12 cellular contexts compared by ENCODE assay signal in genomic region chr1:169491845-169492281, GRCh38. TPM values are rescaled to one million over a fixed set of nuclear protein-coding genes. Genes with fewer than 3 reads are reported as not detected.
A peak's percentile ranks its signal among the peaks of the same experiment; 100 is the strongest.
DNase-seq lines count a peak whose midpoint lies in the region; ATAC-seq and TF ChIP-seq lines count a peak whose summit lies in the region.
"Had no signal": no experiment of that assay in that cellular context is flagged by ENCODE, and none has a peak within 500 bp of the region (broad histone marks: within the 10 kb centered on the region; RNA-seq: fewer than 3 reads in every experiment).

No MANE protein-coding gene starts in this region.

- H3K27ac ChIP-seq in GM23248 (peak overlapping the region; percentile 34; the same call in 1 of the 2 replicates), transverse colon (no peak overlapping the region), substantia nigra (ENCODE audit: low read depth, low read length, poor library complexity, severe bottlenecking) (no peak overlapping the region)

- H3K4me3 ChIP-seq in GM23248: no peak overlapping the region
- H3K4me3 ChIP-seq in transverse colon: no peak overlapping the region

- no peak overlapping the region for H2AFZ ChIP-seq in GM23248

- H3F3A ChIP-seq in GM23248 (ENCODE audit: insufficient read depth): peaks cover 14% of the 10 kb centered on the region

- H3K9ac ChIP-seq in GM23248: no peak overlapping the region

- intact Hi-C loops in sciatic nerve (cut with DNase I): no loop called here
- intact Hi-C loops in transverse colon (cut with DNase I; ENCODE audit: low total_unique reads): loop anchor here (5.0 kb wide), 1 partner anchor 620 kb away; no protein-coding TSS in a partner anchor

- no peak overlapping the region for H3K4me2 ChIP-seq in GM23248 (ENCODE audit: unreplicated experiment)

- no peak for TF ChIP-seq CTCF in transverse colon (IDR thresholded peaks at IDR 0.05)

- DNase-seq in GM23248: peak; percentile 80
- DNase-seq in LHCN-M2 (ENCODE audit: low read depth): peak; percentile 38
- no peak for DNase-seq in sciatic nerve (ENCODE audit: low spot score)
- DNase-seq in NCI-H1105 treated with DMSO at 0.1 percent for 48 hours (lab: John Stamatoyannopoulos, UW): no peak
- DNase-seq in transverse colon: no peak
- no peak for DNase-seq in substantia nigra (lab: John Stamatoyannopoulos, UW)
- DNase-seq: anterior cingulate cortex, DND-41, H7, NCI-H1417 had no signal

- no peaks in the 10 kb centered on the region for H3K79me2 ChIP-seq in GM23248 (ENCODE audit: insufficient read depth)

- 50 to 51% methylated on average over 3 of the region's 3 CpGs for WGBS in GM23248 (ENCODE audit: low coverage in 1 of 2, low lambda C conversion rate in 2 of 2, missing lambda C conversion rate in 2 of 2), 2 experiments
- 70 to 83% methylated on average over 1 to 3 of the region's 3 CpGs for WGBS in transverse colon (ENCODE audit: low coverage in 1 of 2), 2 donors

- TF ChIP-seq POLR2A in transverse colon (IDR thresholded peaks at IDR 0.05): no peak

- ATAC-seq in GM18909 (IDR thresholded peaks at IDR 0.05; ENCODE audit: poor library complexity, unreplicated experiment) (peak; percentile 56), sciatic nerve (peak; percentile 52), HG03095 (IDR thresholded peaks at IDR 0.05; ENCODE audit: unreplicated experiment) (no peak)

- in situ Hi-C loops in GM23248 (cut with MboI) (no loop called here), transverse colon (cut with MboI; ENCODE audit: low pct_ligation_motif_present in 1 of 4, low pct_unique_long_range_greater_than_20kb in 1 of 4, low sequenced_read_pairs in 3 of 4) (no loop called here)

- no peaks in the 10 kb centered on the region for H3K9me2 ChIP-seq in GM23248 (ENCODE audit: insufficient read depth)

- no peaks in the 10 kb centered on the region for H4K20me1 ChIP-seq in GM23248 (ENCODE audit: insufficient read depth)

- H3K27me3 ChIP-seq in GM23248 (replicated peaks; ENCODE audit: insufficient read depth) (no peaks in the 10 kb centered on the region), transverse colon (no peaks in the 10 kb centered on the region)

- TF ChIP-seq EP300 in transverse colon (IDR thresholded peaks at IDR 0.05; ENCODE audit: low read depth): no peak

- H3K4me1 ChIP-seq in GM23248 (ENCODE audit: insufficient read depth): peaks cover 16% of the 10 kb centered on the region
- peaks cover 0 to 9% (median 5%) of the 10 kb centered on the region in 4 donors for H3K4me1 ChIP-seq in transverse colon

- H3K9me3 ChIP-seq in GM23248 (ENCODE audit: low read depth): no peaks in the 10 kb centered on the region
- no peaks in the 10 kb centered on the region for H3K9me3 ChIP-seq in transverse colon

- no peaks in the 10 kb centered on the region for H3K36me3 ChIP-seq in GM23248 (ENCODE audit: low read depth)
- H3K36me3 ChIP-seq in transverse colon: no peaks in the 10 kb centered on the region

RNA-seq across cellular contexts. Expression of gene SLC19A2, which starts 6.1 kb away (rescaled TPM):
- 7.1 and 7.6 TPM in 2 replicates for total RNA-seq in GM23248 (2014; rRNA removed; shearing (Covaris generic))
- polyA plus RNA-seq in GM23248 (2016; fragmentation: Nextera tagmentation; extraction: Ambion mirVana): 2.1 and 2.6 TPM in 2 replicates
- total RNA-seq in LHCN-M2 (2014; rRNA removed) (9.6 and 12.2 TPM in 2 replicates), sciatic nerve (7.0 TPM), transverse colon (10 to 100 TPM in 3 of 4 donors, 1 to 10 TPM in 1; 2.8 to 20.2 (median 14.9) TPM)
- polyA plus RNA-seq in LHCN-M2 (2012): 1.2 TPM

Comparison
In these comparisons a context has a peak if more than half of its experiments do, and no peak if none do; other contexts are left out.
1. DNase-seq: peak in GM23248 (single experiment) and LHCN-M2 (single experiment); none in sciatic nerve (single experiment), NCI-H1105 treated with DMSO at 0.1 percent for 48 hours (single experiment), transverse colon (single experiment) and substantia nigra (0 of 49).